16 cellular contexts compared by ENCODE assay signal in genomic region chr5:1151316-1151715, GRCh38. TPM values are rescaled to one million over a fixed set of nuclear protein-coding genes. Genes with fewer than 3 reads are reported as not detected.
A peak's percentile ranks its signal among the peaks of the same experiment; 100 is the strongest.
DNase-seq lines count a peak whose midpoint lies in the region; ATAC-seq and TF ChIP-seq lines count a peak whose summit lies in the region.
"Had no signal": no experiment of that assay in that cellular context is flagged by ENCODE, and none has a peak within 500 bp of the region (broad histone marks: within the 10 kb centered on the region; RNA-seq: fewer than 3 reads in every experiment).

No MANE protein-coding gene starts in this region.

- intact Hi-C loops in right cardiac atrium (cut with DNase I) (no loop called here), left ventricle myocardium inferior (cut with micrococcal nuclease) (no loop called here)

- no peaks in the 10 kb centered on the region for H3K79me2 ChIP-seq in GM23338 (replicated peaks; ENCODE audit: insufficient read depth)

- ATAC-seq in GM23338 (no peak), right cardiac atrium (no peak)

- no peaks in the 10 kb centered on the region for H3K9me3 Mint-ChIP-seq in GM23338

- TF ChIP-seq CTCF in GM23338 (conservative IDR thresholded peaks at IDR 0.05; ENCODE audit: low read depth in 2 of 2) (no peak), left ventricle myocardium inferior (IDR thresholded peaks at IDR 0.05; ENCODE audit: borderline replicate concordance) (no peak)

- H3K4me3 ChIP-seq in BLaER1 treated with 17β-estradiol and CSF1 and Interleukin-3, amounts not matched to agents 10 nM and 100 nM: no peak overlapping the region
- H3K4me3 ChIP-seq in GM23338 (no peak overlapping the region), right cardiac atrium (ENCODE audit: low read length) (no peak overlapping the region), left ventricle myocardium inferior (no peak overlapping the region)
- H3K4me3 ChIP-seq: GM12878 had no signal

- peaks cover 35 to 55% (median 44%) of the 10 kb centered on the region in 11 experiments for H3K27me3 ChIP-seq in BLaER1 treated with 17β-estradiol and CSF1 and Interleukin-3, amounts not matched to agents 10 nM and 100 nM
- H3K27me3 ChIP-seq in GM23338 (ENCODE audit: insufficient read depth): peaks cover 15% of the 10 kb centered on the region
- no peaks in the 10 kb centered on the region for H3K27me3 ChIP-seq in right cardiac atrium (ENCODE audit: control insufficient read depth, insufficient read depth)
- peaks cover 35% of the 10 kb centered on the region for H3K27me3 ChIP-seq in left ventricle myocardium inferior (ENCODE audit: low read depth)

- H3K9me3 ChIP-seq in BLaER1 treated with 17β-estradiol and CSF1 and Interleukin-3, amounts not matched to agents 10 nM and 100 nM (replicated peaks in 1 of 11): peaks cover 2 to 4% (median 3%) of the 10 kb centered on the region in 11 experiments; a peak in 19 of 22 replicates
- H3K9me3 ChIP-seq in right cardiac atrium (ENCODE audit: control insufficient read depth, low read length): no peaks in the 10 kb centered on the region
- H3K9me3 ChIP-seq in left ventricle myocardium inferior (replicated peaks): no peaks in the 10 kb centered on the region

- no peak overlapping the region for H2AFZ ChIP-seq in GM23338

- no peak overlapping the region for H3K9ac ChIP-seq in BLaER1 treated with 17β-estradiol and CSF1 and Interleukin-3, amounts not matched to agents 10 nM and 100 nM

- no peak overlapping the region for H3K4me3 Mint-ChIP-seq in GM23338

- H3K4me1 ChIP-seq in BLaER1 treated with 17β-estradiol and CSF1 and Interleukin-3, amounts not matched to agents 10 nM and 100 nM: peaks cover 17 to 68% (median 38%) of the 10 kb centered on the region in 10 experiments; a peak in 19 of 20 replicates
- H3K4me1 ChIP-seq in GM23338 (ENCODE audit: insufficient read depth) (no peaks in the 10 kb centered on the region; the same call in 1 of the 2 replicates), right cardiac atrium (ENCODE audit: control insufficient read depth, insufficient read depth, low read length) (no peaks in the 10 kb centered on the region), left ventricle myocardium inferior (peaks cover 12% of the 10 kb centered on the region)

- H3K4me1 Mint-ChIP-seq in GM23338: peaks cover 16% of the 10 kb centered on the region

- no peaks in the 10 kb centered on the region for H3K36me3 Mint-ChIP-seq in GM23338 (ENCODE audit: low read depth)

- peaks cover 0 to 28% (median 7%) of the 10 kb centered on the region in 11 experiments; a peak in 9 of 22 replicates for H4K20me1 ChIP-seq in BLaER1 treated with 17β-estradiol and CSF1 and Interleukin-3, amounts not matched to agents 10 nM and 100 nM
- no peaks in the 10 kb centered on the region for H4K20me1 ChIP-seq in GM23338 (replicated peaks; ENCODE audit: insufficient read depth)

- DNase-seq in GM23338 (ENCODE audit: low spot score) (no peak), NCI-H2227 (lab: John Stamatoyannopoulos, UW; ENCODE audit: unreplicated experiment) (peak; percentile 22), epidermal melanocyte (ENCODE audit: insufficient read length, low spot score) (peak; percentile 10), right cardiac atrium (no peak), NK-92 (lab: John Stamatoyannopoulos, UW; ENCODE audit: unreplicated experiment) (no peak), left ventricle myocardium inferior (no peak)
- DNase-seq in activated CD4-positive, alpha-beta T cell treated with anti-CD3 and anti-CD28 coated beads for 48 hours: no peak
- DNase-seq: C1 segment of cervical spinal cord, DMS79, IMR-90, NCI-H1694, NCI-H82, SIG-M5 had no signal

- H3K9me2 ChIP-seq in GM23338 (ENCODE audit: insufficient read depth): no peaks in the 10 kb centered on the region

- H3K27ac ChIP-seq in BLaER1 treated with 17β-estradiol and CSF1 and Interleukin-3, amounts not matched to agents 10 nM and 100 nM: no peak overlapping the region
- no peak overlapping the region for H3K27ac ChIP-seq in GM23338 (ENCODE audit: low read depth)
- no peak overlapping the region for H3K27ac ChIP-seq in right cardiac atrium (ENCODE audit: low read length)
- no peak overlapping the region for H3K27ac ChIP-seq in left ventricle myocardium inferior (replicated peaks)

- H3K27me3 Mint-ChIP-seq in GM23338 (ENCODE audit: insufficient read depth, low read depth, poor library complexity): peaks cover 10% of the 10 kb centered on the region

- H3K27ac Mint-ChIP-seq in GM23338: 0 out of 2 replicates have a peak overlapping the region, but pooled peaks have one; percentile 33

- peak overlapping the region in 6 of 11 experiments; percentile 13 to 87 (median 32); a peak in 9 of 22 replicates for H3K4me2 ChIP-seq in BLaER1 treated with 17β-estradiol and CSF1 and Interleukin-3, amounts not matched to agents 10 nM and 100 nM
- H3K4me2 ChIP-seq in GM23338: no peak overlapping the region

- H3K36me3 ChIP-seq in BLaER1 treated with 17β-estradiol and CSF1 and Interleukin-3, amounts not matched to agents 10 nM and 100 nM: no peaks in the 10 kb centered on the region
- H3K36me3 ChIP-seq in GM23338 (ENCODE audit: insufficient read depth) (no peaks in the 10 kb centered on the region), left ventricle myocardium inferior (no peaks in the 10 kb centered on the region)

- WGBS in right cardiac atrium: 91% methylated on average over 10 of the region's 10 CpGs

- no peaks in the 10 kb centered on the region for H3F3A ChIP-seq in GM23338 (replicated peaks; ENCODE audit: low read depth)

TF ChIP-seq in GM23338, 12 proteins besides CTCF, POLR2A, EP300 and RAD21 (continues in another document):
- TF ChIP-seq STAT1 (IDR thresholded peaks at IDR 0.05; ENCODE audit: unreplicated experiment) (no peak), ZNF114 (CRISPR knock-in tag; IDR thresholded peaks at IDR 0.05) (no peak), POLR2AphosphoS5 (IDR thresholded peaks at IDR 0.05; ENCODE audit: low read depth) (no peak), EZH2 (IDR thresholded peaks at IDR 0.05; ENCODE audit: low read depth, unreplicated experiment) (no peak), REST (IDR thresholded peaks at IDR 0.05; ENCODE audit: unreplicated experiment) (no peak), ETS1 (IDR thresholded peaks at IDR 0.05) (no peak), NANOG (IDR thresholded peaks at IDR 0.05; ENCODE audit: borderline replicate concordance) (no peak), JUNB (IDR thresholded peaks at IDR 0.05; ENCODE audit: unreplicated experiment) (no peak), EZH2phosphoT487 (IDR thresholded peaks at IDR 0.05; ENCODE audit: unreplicated experiment) (no peak), CREB1 (CRISPR knock-in tag; IDR thresholded peaks at IDR 0.05; ENCODE audit: low read depth) (no peak), ZNF331 (CRISPR knock-in tag; IDR thresholded peaks at IDR 0.05; ENCODE audit: low read depth) (no peak)

RNA-seq across cellular contexts. Expression of gene SLC12A7, which starts 39.5 kb away (rescaled TPM):
- 32.2 TPM in 2 replicates for total RNA-seq in GM23338 (2014; rRNA removed; shearing (Covaris generic))
- polyA plus RNA-seq in GM23338 (2016; fragmentation: Nextera tagmentation; extraction: Ambion mirVana) (7.4 TPM in 2 replicates), right cardiac atrium (28.5 TPM)
- total RNA-seq in right cardiac atrium (10 to 100 TPM; 57.2 to 80.5 (median 65.6) TPM), left ventricle myocardium inferior (140 TPM)

RNA-seq across cellular contexts. Expression of gene SLC6A19, which starts 50.1 kb away (rescaled TPM):
- not detected in 2 replicates for total RNA-seq in GM23338 (2014; rRNA removed; shearing (Covaris generic))
- polyA plus RNA-seq in GM23338 (2016; fragmentation: Nextera tagmentation; extraction: Ambion mirVana) (not detected in 2 replicates), right cardiac atrium (not detected)
- total RNA-seq in right cardiac atrium (not detected), left ventricle myocardium inferior (not detected)
- total RNA-seq: HT-29, IMR-90 had no signal
- polyA plus RNA-seq: IMR-90 had no signal

Comparison
In these comparisons a context has a peak if more than half of its experiments do, and no peak if none do; other contexts are left out.
1. DNase-seq: peak in NCI-H2227 (single experiment) and epidermal melanocyte (single experiment); none in GM23338 (single experiment), right cardiac atrium (0 of 3), NK-92 (single experiment), left ventricle myocardium inferior (single experiment) and activated CD4-positive, alpha-beta T cell treated with anti-CD3 and anti-CD28 coated beads for 48 hours (single experiment).